In the genomic region with DNA sequence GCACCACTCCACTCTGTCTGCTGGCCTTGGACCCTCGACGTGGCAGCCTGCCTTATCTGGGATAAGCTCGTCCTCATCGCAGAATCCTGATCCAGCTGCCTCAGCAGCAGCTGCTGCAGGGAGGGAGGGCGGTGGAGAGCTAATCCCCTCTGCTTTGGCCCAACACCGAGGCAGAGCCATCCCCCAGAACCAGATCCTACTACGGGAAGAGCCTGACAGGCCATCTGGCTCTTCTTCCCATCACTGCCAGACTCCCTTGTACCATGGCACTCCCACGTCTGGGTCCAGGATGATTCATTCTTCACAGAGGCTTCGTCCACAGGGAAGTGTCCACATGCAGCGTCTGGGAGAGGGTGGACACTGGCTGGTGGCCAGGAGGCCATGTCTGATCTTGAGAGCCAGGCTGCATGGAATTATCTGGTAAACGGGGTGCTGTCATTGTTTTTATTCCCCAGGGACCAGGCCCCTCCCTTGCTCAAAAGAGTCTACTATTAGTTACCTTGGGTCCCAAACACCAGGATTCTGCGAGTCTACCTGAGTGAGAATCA, we compare ENCODE assay signal across 10 cellular contexts. TPM values are rescaled to one million over a fixed set of nuclear protein-coding genes. Genes with fewer than 3 reads are reported as not detected.
DNase-seq lines count a peak whose midpoint lies in the region; ATAC-seq, FAIRE-seq and TF ChIP-seq lines count a peak whose summit lies in the region.
"Had no signal": no experiment of that assay in that cellular context is flagged by ENCODE, and none has a peak within 500 bp of the region (broad histone marks: within the 10 kb centered on the region; RNA-seq: fewer than 3 reads in every experiment).

No MANE protein-coding gene starts in this region.

- no peak overlapping the region for H3K27ac Mint-ChIP-seq in activated T-helper 17 cell treated with anti-CD3 and anti-CD28 coated beads, Interleukin-2, amount 50 U/mL, for 72 hours

- no peak for FAIRE-seq in H54 (lab: Jason Lieb, UNC)

- no peaks in the 10 kb centered on the region for H3K9me3 Mint-ChIP-seq in activated T-helper 17 cell treated with anti-CD3 and anti-CD28 coated beads, Interleukin-2, amount 50 U/mL, for 72 hours

- H3K36me3 ChIP-seq in ACC112 (ENCODE audit: insufficient read depth, low read length) (no peaks in the 10 kb centered on the region), body of pancreas (replicated peaks in 1 of 2; ENCODE audit: insufficient read depth in 1 of 2, low read depth in 2 of 2) (no peaks in the 10 kb centered on the region), left lung (no peaks in the 10 kb centered on the region)
- H3K36me3 ChIP-seq: gastrocnemius medialis had no signal

- peaks cover 30% of the 10 kb centered on the region for H3K27me3 Mint-ChIP-seq in activated T-helper 17 cell treated with anti-CD3 and anti-CD28 coated beads, Interleukin-2, amount 50 U/mL, for 72 hours

- no peaks in the 10 kb centered on the region for H3K79me2 ChIP-seq in ACC112 (ENCODE audit: control insufficient read depth, insufficient read depth, low read length, unreplicated experiment)

- peaks cover 42% of the 10 kb centered on the region for H3K4me1 ChIP-seq in ACC112 (ENCODE audit: control insufficient read depth, insufficient read depth, low read length, unreplicated experiment)
- H3K4me1 ChIP-seq in body of pancreas = no peaks in the 10 kb centered on the region
- H3K4me1 ChIP-seq in left lung = no peaks in the 10 kb centered on the region
- H3K4me1 ChIP-seq: gastrocnemius medialis had no signal

- no peaks in the 10 kb centered on the region for H3K4me1 Mint-ChIP-seq in activated T-helper 17 cell treated with anti-CD3 and anti-CD28 coated beads, Interleukin-2, amount 50 U/mL, for 72 hours

- no peak for TF ChIP-seq POLR2A in H54 (IDR thresholded peaks at IDR 0.05; ENCODE audit: low read depth, low read length)
- no peak for TF ChIP-seq POLR2A in body of pancreas (IDR thresholded peaks at IDR 0.05)

- H3K9me3 ChIP-seq in body of pancreas (no peaks in the 10 kb centered on the region), left lung (no peaks in the 10 kb centered on the region)
- H3K9me3 ChIP-seq: gastrocnemius medialis had no signal

- no peak for TF ChIP-seq CTCF in body of pancreas (IDR thresholded peaks at IDR 0.05)
- TF ChIP-seq CTCF in left lung (IDR thresholded peaks at IDR 0.05) = no peak

- ATAC-seq in body of pancreas = peak; percentile 24
- ATAC-seq in left lung = peak; percentile 49
- no peak for ATAC-seq in activated T-helper 17 cell treated with anti-CD3 and anti-CD28 coated beads, Interleukin-2, amount 50 U/mL, for 72 hours (replicated peaks)
- no peak for ATAC-seq in HG03095 (IDR thresholded peaks at IDR 0.05; ENCODE audit: unreplicated experiment)
- no peak for ATAC-seq in HG03442 (IDR thresholded peaks at IDR 0.05; ENCODE audit: unreplicated experiment)

- no peaks in the 10 kb centered on the region for H3K36me3 Mint-ChIP-seq in activated T-helper 17 cell treated with anti-CD3 and anti-CD28 coated beads, Interleukin-2, amount 50 U/mL, for 72 hours (ENCODE audit: low read depth)

- H2AFZ ChIP-seq in ACC112 (ENCODE audit: low read length, unreplicated experiment) = peak overlapping the region; percentile 1

- H3K4me3 Mint-ChIP-seq in activated T-helper 17 cell treated with anti-CD3 and anti-CD28 coated beads, Interleukin-2, amount 50 U/mL, for 72 hours = no peak overlapping the region

- intact Hi-C loops in body of pancreas (cut with DNase I) (no loop called here), left lung (cut with DNase I) (no loop called here)

- DNase-seq in H54 (ENCODE audit: insufficient read length, low spot score) = peak; percentile 69
- DNase-seq in body of pancreas = peak in 2 of 4 donors; percentile 33 to 35
- peak in 1 of 2 donors; percentile 52 for DNase-seq in left lung
- DNase-seq in GDM1 (lab: John Stamatoyannopoulos, UW) = no peak
- DNase-seq: gastrocnemius medialis, NCI-H2107 had no signal

- H3K4me3 ChIP-seq in ACC112 (ENCODE audit: low read depth, low read length) (peak overlapping the region; percentile 34; the same call in 1 of the 2 replicates), body of pancreas (no peak overlapping the region), left lung (no peak overlapping the region)
- H3K4me3 ChIP-seq: gastrocnemius medialis had no signal

- H3K27ac ChIP-seq in ACC112 (ENCODE audit: low read depth, low read length) = peak overlapping the region; percentile 88
- no peak overlapping the region for H3K27ac ChIP-seq in body of pancreas
- no peak overlapping the region for H3K27ac ChIP-seq in left lung
- H3K27ac ChIP-seq: gastrocnemius medialis had no signal

- 29 to 30% methylated on average over 11 to 12 of the region's 12 CpGs for WGBS in body of pancreas, 2 donors

- no peaks in the 10 kb centered on the region for H3K27me3 ChIP-seq in ACC112 (ENCODE audit: insufficient read depth, low read length)
- H3K27me3 ChIP-seq in body of pancreas = no peaks in the 10 kb centered on the region
- peaks cover 0 to 9% of the 10 kb centered on the region in 2 donors for H3K27me3 ChIP-seq in left lung

RNA-seq across cellular contexts. Expression of a gene that starts 14.6 kb away (rescaled TPM):
- total RNA-seq in body of pancreas (under 1 TPM in 1 of 2 donors, not detected in 1; 0.33 TPM), left lung (1 to 10 TPM; 2.1 to 2.8 TPM)
- total RNA-seq in activated T-helper 17 cell treated with anti-CD3 and anti-CD28 coated beads, Interleukin-2, amount 50 U/mL, for 72 hours = not detected

Comparison
In these comparisons a context has a peak if more than half of its experiments do, and no peak if none do; other contexts are left out.
1. ATAC-seq: peak in body of pancreas (single experiment) and left lung (single experiment); none in activated T-helper 17 cell treated with anti-CD3 and anti-CD28 coated beads, Interleukin-2, amount 50 U/mL, for 72 hours (single experiment), HG03095 (single experiment) and HG03442 (single experiment).